In the genomic region with DNA sequence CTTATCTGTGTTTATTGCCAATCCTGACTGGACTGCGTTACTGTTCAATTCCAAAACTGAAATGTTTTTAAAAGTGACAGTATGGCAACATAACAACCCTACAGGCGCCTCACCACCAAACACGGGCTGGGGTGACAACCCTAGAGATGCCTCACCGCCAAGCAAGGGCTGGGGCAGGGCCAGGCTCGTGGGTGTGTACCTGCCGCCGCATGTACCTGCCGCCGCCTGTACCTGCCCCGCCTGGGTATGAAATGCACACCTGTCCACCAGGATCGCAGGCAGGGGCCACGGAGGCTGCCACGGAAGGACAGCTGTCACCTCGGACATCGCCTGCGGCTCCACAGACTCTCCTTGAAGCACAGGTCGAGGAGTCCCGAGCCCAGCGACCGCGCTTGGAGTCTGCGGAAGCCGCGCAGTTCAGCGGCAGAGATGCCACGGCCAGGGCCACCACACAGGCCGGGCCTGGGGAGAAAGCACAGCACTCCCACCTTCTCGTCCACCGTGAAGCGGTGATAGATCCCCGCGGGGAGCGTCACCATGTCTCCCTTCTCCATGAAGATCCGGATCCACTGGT, we compare ENCODE assay signal across 1 cellular context.
TF ChIP-seq lines count a peak whose summit lies in the region.

No MANE protein-coding gene starts in this region.

TF ChIP-seq in HepG2, 621 proteins besides CTCF, POLR2A, EP300 and RAD21:
- no peak for TF ChIP-seq HDAC1 (CRISPR knock-in tag; IDR thresholded peaks at IDR 0.05)
- 0 out of 2 replicates have a peak, but pooled peaks have one; percentile 21 for TF ChIP-seq RBFOX2 (IDR thresholded peaks at IDR 0.05; ENCODE audit: low read depth, low read length)
